1 cellular context compared by ENCODE assay signal in genomic region chr4:88280228-88280795, GRCh38.
A peak's percentile ranks its signal among the peaks of the same experiment; 100 is the strongest.
TF ChIP-seq lines count a peak whose summit lies in the region.

No MANE protein-coding gene starts in this region.

TF ChIP-seq in GM12878, 131 proteins besides CTCF, POLR2A, EP300 and RAD21:
- TF ChIP-seq ZNF592 (IDR thresholded peaks at IDR 0.05) (no peak), SREBF1 (IDR thresholded peaks at IDR 0.05; ENCODE audit: low read length) (no peak), TCF3 (IDR thresholded peaks at IDR 0.05; ENCODE audit: borderline replicate concordance, insufficient read depth, low read depth, low read length) (no peak), IKZF2 (IDR thresholded peaks at IDR 0.05) (0 out of 4 replicates have a peak, but pooled peaks of 1 of the 2 experiments have one; percentile 11), BCLAF1 (IDR thresholded peaks at IDR 0.05) (no peak), ZNF24 (IDR thresholded peaks at IDR 0.05) (peak; percentile 55; the same call in 1 of the 2 replicates), FOXK2 (IDR thresholded peaks at IDR 0.05) (no peak), RBBP5 (conservative IDR thresholded peaks at IDR 0.05) (no peak), RCOR1 (conservative IDR thresholded peaks at IDR 0.05; ENCODE audit: low read depth, low read length) (no peak), ZZZ3 (IDR thresholded peaks at IDR 0.05; ENCODE audit: control insufficient read depth, insufficient read length, low read depth) (no peak), ZNF622 (IDR thresholded peaks at IDR 0.05) (no peak), NBN (IDR thresholded peaks at IDR 0.05) (peak; percentile 31; the same call in 1 of the 2 replicates), CREB1 (IDR thresholded peaks at IDR 0.05; ENCODE audit: low read depth) (no peak), TBL1XR1 (IDR thresholded peaks at IDR 0.05; ENCODE audit: low read depth, low read length) (no peak), MTA3 (IDR thresholded peaks at IDR 0.05; ENCODE audit: borderline replicate concordance, low read length) (peak; percentile 40), ETV6 (conservative IDR thresholded peaks at IDR 0.05 in 1 of 2, IDR thresholded peaks at IDR 0.05 in 1 of 2; ENCODE audit: borderline replicate concordance in 1 of 2, low read depth in 1 of 2) (peak in 1 of 2 experiments; percentile 39; a peak in 1 of 4 replicates), HDAC6 (IDR thresholded peaks at IDR 0.05; ENCODE audit: unreplicated experiment) (no peak), IRF5 (IDR thresholded peaks at IDR 0.05; ENCODE audit: borderline replicate concordance) (no peak), YBX1 (IDR thresholded peaks at IDR 0.05) (no peak), SMARCA5 (IDR thresholded peaks at IDR 0.05) (no peak), ZNF217 (IDR thresholded peaks at IDR 0.05) (no peak), GATAD2B (conservative IDR thresholded peaks at IDR 0.05; ENCODE audit: low read depth) (no peak), CHD4 (IDR thresholded peaks at IDR 0.05) (no peak), WRNIP1 (IDR thresholded peaks at IDR 0.05; ENCODE audit: borderline replicate concordance, low read depth, low read length) (no peak), ASH2L (IDR thresholded peaks at IDR 0.05; ENCODE audit: borderline replicate concordance, low read depth) (0 out of 2 replicates have a peak, but pooled peaks have one; percentile 31), IKZF1 (conservative IDR thresholded peaks at IDR 0.05) (peak; percentile 41; the same call in 1 of the 2 replicates), CHD2 (IDR thresholded peaks at IDR 0.05; ENCODE audit: borderline replicate concordance, low read depth, low read length) (no peak), EED (IDR thresholded peaks at IDR 0.05; ENCODE audit: low read depth) (peak; percentile 45; the same call in 1 of the 2 replicates), SIX5 (IDR thresholded peaks at IDR 0.05; ENCODE audit: low read depth, low read length, severe bottlenecking) (no peak), CBX5 (IDR thresholded peaks at IDR 0.05; ENCODE audit: low read depth) (no peak), ZBED1 (IDR thresholded peaks at IDR 0.05; ENCODE audit: borderline replicate concordance) (no peak), MXI1 (IDR thresholded peaks at IDR 0.05; ENCODE audit: low read depth, low read length) (no peak), YY1 (IDR thresholded peaks at IDR 0.05; ENCODE audit: low read depth, low read length) (peak; percentile 63), HDAC2 (IDR thresholded peaks at IDR 0.05) (no peak)
